1 cellular context compared by ENCODE assay signal in genomic region chr3:23650371-23651140, GRCh38.
TF ChIP-seq lines count a peak whose summit lies in the region.

No MANE protein-coding gene starts in this region.

TF ChIP-seq in GM23338, 12 proteins besides CTCF, POLR2A, EP300 and RAD21 (continued from another document):
- TF ChIP-seq, protein P1, sequence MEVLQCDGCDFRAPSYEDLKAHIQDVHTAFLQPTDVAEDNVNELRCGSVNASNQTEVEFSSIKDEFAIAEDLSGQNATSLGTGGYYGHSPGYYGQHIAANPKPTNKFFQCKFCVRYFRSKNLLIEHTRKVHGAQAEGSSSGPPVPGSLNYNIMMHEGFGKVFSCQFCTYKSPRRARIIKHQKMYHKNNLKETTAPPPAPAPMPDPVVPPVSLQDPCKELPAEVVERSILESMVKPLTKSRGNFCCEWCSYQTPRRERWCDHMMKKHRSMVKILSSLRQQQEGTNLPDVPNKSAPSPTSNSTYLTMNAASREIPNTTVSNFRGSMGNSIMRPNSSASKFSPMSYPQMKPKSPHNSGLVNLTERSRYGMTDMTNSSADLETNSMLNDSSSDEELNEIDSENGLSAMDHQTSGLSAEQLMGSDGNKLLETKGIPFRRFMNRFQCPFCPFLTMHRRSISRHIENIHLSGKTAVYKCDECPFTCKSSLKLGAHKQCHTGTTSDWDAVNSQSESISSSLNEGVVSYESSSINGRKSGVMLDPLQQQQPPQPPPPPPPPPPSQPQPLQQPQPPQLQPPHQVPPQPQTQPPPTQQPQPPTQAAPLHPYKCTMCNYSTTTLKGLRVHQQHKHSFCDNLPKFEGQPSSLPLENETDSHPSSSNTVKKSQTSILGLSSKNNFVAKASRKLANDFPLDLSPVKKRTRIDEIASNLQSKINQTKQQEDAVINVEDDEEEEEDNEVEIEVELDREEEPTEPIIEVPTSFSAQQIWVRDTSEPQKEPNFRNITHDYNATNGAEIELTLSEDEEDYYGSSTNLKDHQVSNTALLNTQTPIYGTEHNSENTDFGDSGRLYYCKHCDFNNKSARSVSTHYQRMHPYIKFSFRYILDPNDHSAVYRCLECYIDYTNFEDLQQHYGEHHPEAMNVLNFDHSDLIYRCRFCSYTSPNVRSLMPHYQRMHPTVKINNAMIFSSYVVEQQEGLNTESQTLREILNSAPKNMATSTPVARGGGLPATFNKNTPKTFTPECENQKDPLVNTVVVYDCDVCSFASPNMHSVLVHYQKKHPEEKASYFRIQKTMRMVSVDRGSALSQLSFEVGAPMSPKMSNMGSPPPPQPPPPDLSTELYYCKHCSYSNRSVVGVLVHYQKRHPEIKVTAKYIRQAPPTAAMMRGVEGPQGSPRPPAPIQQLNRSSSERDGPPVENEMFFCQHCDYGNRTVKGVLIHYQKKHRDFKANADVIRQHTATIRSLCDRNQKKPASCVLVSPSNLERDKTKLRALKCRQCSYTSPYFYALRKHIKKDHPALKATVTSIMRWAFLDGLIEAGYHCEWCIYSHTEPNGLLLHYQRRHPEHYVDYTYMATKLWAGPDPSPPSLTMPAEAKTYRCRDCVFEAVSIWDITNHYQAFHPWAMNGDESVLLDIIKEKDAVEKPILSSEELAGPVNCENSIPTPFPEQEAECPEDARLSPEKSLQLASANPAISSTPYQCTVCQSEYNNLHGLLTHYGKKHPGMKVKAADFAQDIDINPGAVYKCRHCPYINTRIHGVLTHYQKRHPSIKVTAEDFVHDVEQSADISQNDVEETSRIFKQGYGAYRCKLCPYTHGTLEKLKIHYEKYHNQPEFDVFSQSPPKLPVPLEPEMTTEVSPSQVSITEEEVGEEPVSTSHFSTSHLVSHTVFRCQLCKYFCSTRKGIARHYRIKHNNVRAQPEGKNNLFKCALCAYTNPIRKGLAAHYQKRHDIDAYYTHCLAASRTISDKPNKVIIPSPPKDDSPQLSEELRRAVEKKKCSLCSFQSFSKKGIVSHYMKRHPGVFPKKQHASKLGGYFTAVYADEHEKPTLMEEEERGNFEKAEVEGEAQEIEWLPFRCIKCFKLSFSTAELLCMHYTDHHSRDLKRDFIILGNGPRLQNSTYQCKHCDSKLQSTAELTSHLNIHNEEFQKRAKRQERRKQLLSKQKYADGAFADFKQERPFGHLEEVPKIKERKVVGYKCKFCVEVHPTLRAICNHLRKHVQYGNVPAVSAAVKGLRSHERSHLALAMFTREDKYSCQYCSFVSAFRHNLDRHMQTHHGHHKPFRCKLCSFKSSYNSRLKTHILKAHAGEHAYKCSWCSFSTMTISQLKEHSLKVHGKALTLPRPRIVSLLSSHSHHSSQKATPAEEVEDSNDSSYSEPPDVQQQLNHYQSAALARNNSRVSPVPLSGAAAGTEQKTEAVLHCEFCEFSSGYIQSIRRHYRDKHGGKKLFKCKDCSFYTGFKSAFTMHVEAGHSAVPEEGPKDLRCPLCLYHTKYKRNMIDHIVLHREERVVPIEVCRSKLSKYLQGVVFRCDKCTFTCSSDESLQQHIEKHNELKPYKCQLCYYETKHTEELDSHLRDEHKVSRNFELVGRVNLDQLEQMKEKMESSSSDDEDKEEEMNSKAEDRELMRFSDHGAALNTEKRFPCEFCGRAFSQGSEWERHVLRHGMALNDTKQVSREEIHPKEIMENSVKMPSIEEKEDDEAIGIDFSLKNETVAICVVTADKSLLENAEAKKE (CRISPR knock-in tag; IDR thresholded peaks at IDR 0.05), result no peak
- TF ChIP-seq JUNB (IDR thresholded peaks at IDR 0.05; ENCODE audit: unreplicated experiment) (no peak), ZNF114 (CRISPR knock-in tag; IDR thresholded peaks at IDR 0.05) (no peak), ZNF331 (CRISPR knock-in tag; IDR thresholded peaks at IDR 0.05; ENCODE audit: low read depth) (no peak), ETS1 (IDR thresholded peaks at IDR 0.05) (no peak), NANOG (IDR thresholded peaks at IDR 0.05; ENCODE audit: borderline replicate concordance) (no peak)
